ENCODE assay signal across 18 cellular contexts in the genomic region with DNA sequence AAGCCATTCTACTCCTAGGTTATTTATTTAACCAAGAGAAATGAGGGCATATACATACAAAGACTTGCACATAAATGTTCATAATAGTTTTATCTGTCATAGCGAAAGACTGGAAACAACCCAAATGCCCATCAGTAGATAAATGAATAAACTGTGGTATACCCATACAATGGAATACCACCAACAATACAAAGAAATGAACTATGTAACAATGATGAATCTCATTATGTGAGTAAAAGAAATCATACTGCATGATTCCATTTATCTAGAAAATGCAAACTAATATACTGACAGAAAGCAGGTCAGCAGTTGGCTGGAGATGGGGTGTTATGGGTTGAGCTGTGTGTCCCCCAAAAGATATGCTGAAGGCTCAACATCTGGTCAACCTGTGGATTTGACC. TPM values are rescaled to one million over a fixed set of nuclear protein-coding genes. Genes with fewer than 3 reads are reported as not detected.
A peak's percentile ranks its signal among the peaks of the same experiment; 100 is the strongest.
DNase-seq lines count a peak whose midpoint lies in the region; ATAC-seq lines count a peak whose summit lies in the region.
"Had no signal": no experiment of that assay in that cellular context is flagged by ENCODE, and none has a peak within 500 bp of the region (broad histone marks: within the 10 kb centered on the region; RNA-seq: fewer than 3 reads in every experiment).

No MANE protein-coding gene starts in this region.

- no peak overlapping the region for H3K9ac ChIP-seq in mesenchymal stem cell (ENCODE audit: low read length)
- H3K9ac ChIP-seq: BLaER1 had no signal

- H3K36me3 Mint-ChIP-seq in activated CD4-positive, alpha-beta T cell treated with anti-CD3 and anti-CD28 coated beads, Interleukin-2, amount 10 ng/mL, durations not matched to agents 24 days and 14 days (ENCODE audit: low read depth): peaks cover 27% of the 10 kb centered on the region
- H3K36me3 Mint-ChIP-seq in stimulated activated naive CD8-positive, alpha-beta T cell treated with anti-CD3 and anti-CD28 coated beads, Interleukin-15, Interleukin-2, amounts not matched to agents 100 ng/mL and 50 ng/mL, for 24 hours (ENCODE audit: low read depth): peaks cover 21% of the 10 kb centered on the region

- peak overlapping the region; percentile 44 for H3K27ac Mint-ChIP-seq in activated CD4-positive, alpha-beta T cell treated with anti-CD3 and anti-CD28 coated beads, Interleukin-2, amount 10 ng/mL, durations not matched to agents 24 days and 14 days
- H3K27ac Mint-ChIP-seq in stimulated activated naive CD8-positive, alpha-beta T cell treated with anti-CD3 and anti-CD28 coated beads, Interleukin-15, amount 100 ng/mL, for 72 hours: no peak overlapping the region
- H3K27ac Mint-ChIP-seq in stimulated activated naive CD8-positive, alpha-beta T cell treated with anti-CD3 and anti-CD28 coated beads, Interleukin-15, Interleukin-2, amounts not matched to agents 100 ng/mL and 50 ng/mL, for 24 hours: peak overlapping the region; percentile 18

- peaks cover 4% of the 10 kb centered on the region for H3K4me1 ChIP-seq in mesenchymal stem cell (ENCODE audit: control insufficient read depth, insufficient read depth, low read depth, low read length)
- H3K4me1 ChIP-seq: BLaER1 had no signal

- ATAC-seq in stimulated activated naive CD8-positive, alpha-beta T cell treated with anti-CD3 and anti-CD28 coated beads, Interleukin-15, Interleukin-2, amounts not matched to agents 100 U/mL and 50 U/mL, for 24 hours: peak; percentile 3
- ATAC-seq in stimulated activated naive CD8-positive, alpha-beta T cell treated with anti-CD3 and anti-CD28 coated beads, Interleukin-15, amount 100 ng/mL, for 72 hours: no peak
- no peak for ATAC-seq in left cardiac atrium
- no peak for ATAC-seq in HG02884 (IDR thresholded peaks at IDR 0.05; ENCODE audit: unreplicated experiment)
- ATAC-seq: GM12878 had no signal

- H2BK120ac ChIP-seq in mesenchymal stem cell (ENCODE audit: low read depth, low read length): no peak overlapping the region

- H3K79me1 ChIP-seq in mesenchymal stem cell (replicated peaks; ENCODE audit: low read length, poor library complexity, severe bottlenecking): peaks cover 5% of the 10 kb centered on the region

- H2BK12ac ChIP-seq in mesenchymal stem cell (ENCODE audit: low read length in 2 of 2): no peak overlapping the region

- H2AK5ac ChIP-seq in mesenchymal stem cell (ENCODE audit: low read length, severe bottlenecking): no peak overlapping the region

- no peak overlapping the region for H3K4me3 Mint-ChIP-seq in activated CD4-positive, alpha-beta T cell treated with anti-CD3 and anti-CD28 coated beads, Interleukin-2, amount 10 ng/mL, durations not matched to agents 24 days and 14 days
- no peak overlapping the region for H3K4me3 Mint-ChIP-seq in stimulated activated naive CD8-positive, alpha-beta T cell treated with anti-CD3 and anti-CD28 coated beads, Interleukin-15, amount 100 ng/mL, for 72 hours
- no peak overlapping the region for H3K4me3 Mint-ChIP-seq in stimulated activated naive CD8-positive, alpha-beta T cell treated with anti-CD3 and anti-CD28 coated beads, Interleukin-15, Interleukin-2, amounts not matched to agents 100 ng/mL and 50 ng/mL, for 24 hours

- no peaks in the 10 kb centered on the region for H3K27me3 ChIP-seq in mesenchymal stem cell (ENCODE audit: control insufficient read depth in 1 of 2, insufficient read depth in 1 of 2, low read length in 2 of 2)
- H3K27me3 ChIP-seq: BLaER1 had no signal

- no peak overlapping the region for H2AFZ ChIP-seq in mesenchymal stem cell (ENCODE audit: low read depth, low read length)

- no peak overlapping the region for H3K18ac ChIP-seq in mesenchymal stem cell (ENCODE audit: low read depth in 1 of 2, low read length in 2 of 2)

- H3K4me1 Mint-ChIP-seq in activated CD4-positive, alpha-beta T cell treated with anti-CD3 and anti-CD28 coated beads, Interleukin-2, amount 10 ng/mL, durations not matched to agents 24 days and 14 days: peaks cover 5% of the 10 kb centered on the region
- no peaks in the 10 kb centered on the region for H3K4me1 Mint-ChIP-seq in stimulated activated naive CD8-positive, alpha-beta T cell treated with anti-CD3 and anti-CD28 coated beads, Interleukin-15, amount 100 ng/mL, for 72 hours
- no peaks in the 10 kb centered on the region for H3K4me1 Mint-ChIP-seq in stimulated activated naive CD8-positive, alpha-beta T cell treated with anti-CD3 and anti-CD28 coated beads, Interleukin-15, Interleukin-2, amounts not matched to agents 100 ng/mL and 50 ng/mL, for 24 hours (ENCODE audit: low read depth)

- WGBS in mesenchymal stem cell: no CpG with 5 or more reads among the region's 1 CpG

- peak overlapping the region; percentile 23 for H3K27ac ChIP-seq in mesenchymal stem cell (ENCODE audit: low read length, poor library complexity, severe bottlenecking)
- H3K27ac ChIP-seq: BLaER1 had no signal

- H4K8ac ChIP-seq in mesenchymal stem cell (ENCODE audit: low read length): no peak overlapping the region

- no peak overlapping the region for H3K4me3 ChIP-seq in mesenchymal stem cell (ENCODE audit: insufficient read depth in 1 of 2, low read depth in 1 of 2, low read length in 2 of 2)
- H3K4me3 ChIP-seq: BLaER1, GM12878 had no signal

- no peak overlapping the region for H3K4ac ChIP-seq in mesenchymal stem cell (ENCODE audit: low read depth in 1 of 2, low read length in 2 of 2)

- H3K27me3 Mint-ChIP-seq in activated CD4-positive, alpha-beta T cell treated with anti-CD3 and anti-CD28 coated beads, Interleukin-2, amount 10 ng/mL, durations not matched to agents 24 days and 14 days: no peaks in the 10 kb centered on the region
- no peaks in the 10 kb centered on the region for H3K27me3 Mint-ChIP-seq in stimulated activated naive CD8-positive, alpha-beta T cell treated with anti-CD3 and anti-CD28 coated beads, Interleukin-15, amount 100 ng/mL, for 72 hours
- no peaks in the 10 kb centered on the region for H3K27me3 Mint-ChIP-seq in stimulated activated naive CD8-positive, alpha-beta T cell treated with anti-CD3 and anti-CD28 coated beads, Interleukin-15, Interleukin-2, amounts not matched to agents 100 ng/mL and 50 ng/mL, for 24 hours

- H3K36me3 ChIP-seq in mesenchymal stem cell (ENCODE audit: control insufficient read depth in 1 of 2, insufficient read depth in 2 of 2, low read depth in 1 of 2, low read length in 2 of 2): peaks cover 37 to 73% of the 10 kb centered on the region in 2 experiments

- no peak overlapping the region for H2BK15ac ChIP-seq in mesenchymal stem cell (ENCODE audit: low read depth, poor library complexity, severe bottlenecking)

- H3K14ac ChIP-seq in mesenchymal stem cell (ENCODE audit: low read length in 2 of 2): no peak overlapping the region

- no peak overlapping the region for H3K23ac ChIP-seq in mesenchymal stem cell (ENCODE audit: low read length in 2 of 2)

- no peak overlapping the region for H4K91ac ChIP-seq in mesenchymal stem cell (ENCODE audit: low read length)

- no peaks in the 10 kb centered on the region for H3K9me3 Mint-ChIP-seq in activated CD4-positive, alpha-beta T cell treated with anti-CD3 and anti-CD28 coated beads, Interleukin-2, amount 10 ng/mL, durations not matched to agents 24 days and 14 days
- no peaks in the 10 kb centered on the region for H3K9me3 Mint-ChIP-seq in stimulated activated naive CD8-positive, alpha-beta T cell treated with anti-CD3 and anti-CD28 coated beads, Interleukin-15, amount 100 ng/mL, for 72 hours
- no peaks in the 10 kb centered on the region for H3K9me3 Mint-ChIP-seq in stimulated activated naive CD8-positive, alpha-beta T cell treated with anti-CD3 and anti-CD28 coated beads, Interleukin-15, Interleukin-2, amounts not matched to agents 100 ng/mL and 50 ng/mL, for 24 hours

- H3K9me3 ChIP-seq in mesenchymal stem cell (ENCODE audit: control insufficient read depth, low read length): no peaks in the 10 kb centered on the region
- H3K9me3 ChIP-seq: BLaER1 had no signal

- no peak for DNase-seq in activated CD4-positive, alpha-beta T cell treated with anti-CD3 and anti-CD28 coated beads, Interleukin-2, amount 10 ng/mL, durations not matched to agents 24 days and 14 days
- DNase-seq in activated CD4-positive, alpha-beta T cell treated with anti-CD3 and anti-CD28 coated beads, Interleukin-2, amount 50 U/mL, for 4 hours: no peak
- DNase-seq in stimulated activated naive CD8-positive, alpha-beta T cell treated with anti-CD3 and anti-CD28 coated beads, Interleukin-15, Interleukin-2, amounts not matched to agents 100 U/mL and 50 U/mL, for 24 hours: no peak
- no peak for DNase-seq in stimulated activated naive CD8-positive, alpha-beta T cell treated with anti-CD3 and anti-CD28 coated beads, Interleukin-15, amount 100 ng/mL, for 72 hours
- DNase-seq in mesenchymal stem cell (no peak), left cardiac atrium (no peak)
- DNase-seq: 8988T, DMS 273 treated with DMSO at 0.1 percent for 48 hours, GDM1, NCI-H1048, NCI-H146, NCI-H2081, NCI-H748 treated with DMSO at 0.1 percent for 48 hours, RPMI8226 had no signal

- intact Hi-C loops in activated CD4-positive, alpha-beta T cell treated with anti-CD3 and anti-CD28 coated beads, Interleukin-2, amount 10 ng/mL, durations not matched to agents 24 days and 14 days (cut with micrococcal nuclease): no loop called here
- intact Hi-C loops in left cardiac atrium (cut with DNase I): no loop called here

- H2BK5ac ChIP-seq in mesenchymal stem cell (ENCODE audit: low read depth, low read length, poor library complexity, severe bottlenecking): no peak overlapping the region

- H3K4me2 ChIP-seq in mesenchymal stem cell (ENCODE audit: low read length, poor library complexity, severe bottlenecking): no peak overlapping the region
- H3K4me2 ChIP-seq: BLaER1 had no signal

RNA-seq across cellular contexts. Expression of a gene that starts 57.3 kb away (rescaled TPM):
- 42.9 and 48.3 TPM in 2 replicates for total RNA-seq in activated CD4-positive, alpha-beta T cell treated with anti-CD3 and anti-CD28 coated beads, Interleukin-2, amount 10 ng/mL, durations not matched to agents 24 days and 14 days
- polyA plus RNA-seq in mesenchymal stem cell (2013, experiment 1 of 2): 26.6 TPM
- 22.1 TPM for polyA plus RNA-seq in mesenchymal stem cell (2013, experiment 2 of 2)
- total RNA-seq in left cardiac atrium: 10 to 100 TPM; 13.6 to 21.8 TPM

RNA-seq across cellular contexts. Expression of a gene that starts 58.0 kb away (rescaled TPM):
- 844 and 861 TPM in 2 replicates for total RNA-seq in activated CD4-positive, alpha-beta T cell treated with anti-CD3 and anti-CD28 coated beads, Interleukin-2, amount 10 ng/mL, durations not matched to agents 24 days and 14 days
- 649 TPM for polyA plus RNA-seq in mesenchymal stem cell (2013, experiment 1 of 2)
- 611 TPM for polyA plus RNA-seq in mesenchymal stem cell (2013, experiment 2 of 2)
- 100 to 1,000 TPM; 390 to 549 TPM for total RNA-seq in left cardiac atrium

Comparison
In these comparisons a context has a peak if more than half of its experiments do, and no peak if none do; other contexts are left out.
1. H3K27ac Mint-ChIP-seq: peak in activated CD4-positive, alpha-beta T cell treated with anti-CD3 and anti-CD28 coated beads, Interleukin-2, amount 10 ng/mL, durations not matched to agents 24 days and 14 days (single experiment) and stimulated activated naive CD8-positive, alpha-beta T cell treated with anti-CD3 and anti-CD28 coated beads, Interleukin-15, Interleukin-2, amounts not matched to agents 100 ng/mL and 50 ng/mL, for 24 hours (single experiment); none in stimulated activated naive CD8-positive, alpha-beta T cell treated with anti-CD3 and anti-CD28 coated beads, Interleukin-15, amount 100 ng/mL, for 72 hours (0 of 2).